In the genomic region with DNA sequence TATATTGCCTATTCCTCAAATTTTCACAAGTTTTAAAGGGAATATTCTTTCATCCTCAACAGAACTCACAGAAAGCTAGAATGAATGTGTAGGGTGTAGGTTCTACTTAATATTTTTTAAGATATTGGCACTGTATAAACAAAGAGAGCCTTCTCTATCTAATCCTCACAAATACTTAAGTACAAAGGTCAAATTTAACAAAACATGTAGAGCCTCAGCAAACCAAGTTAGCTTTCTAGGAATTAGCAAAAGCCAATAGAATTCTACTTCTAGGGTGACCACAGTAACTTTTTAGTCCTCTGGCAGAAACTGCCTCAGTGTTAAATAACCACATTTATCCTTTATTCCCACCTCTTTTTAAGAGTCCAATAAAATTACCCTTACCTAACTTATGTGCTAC, we compare ENCODE assay signal across 26 cellular contexts. TPM values are rescaled to one million over a fixed set of nuclear protein-coding genes. Genes with fewer than 3 reads are reported as not detected.
DNase-seq lines count a peak whose midpoint lies in the region; ATAC-seq, FAIRE-seq and TF ChIP-seq lines count a peak whose summit lies in the region.
"Had no signal": no experiment of that assay in that cellular context is flagged by ENCODE, and none has a peak within 500 bp of the region (broad histone marks: within the 10 kb centered on the region; RNA-seq: fewer than 3 reads in every experiment).

No MANE protein-coding gene starts in this region.

- H3K27ac ChIP-seq in A549 (no peak overlapping the region), upper lobe of left lung (no peak overlapping the region)
- peak overlapping the region; percentile 3 for H3K27ac ChIP-seq in CD4-positive, alpha-beta memory T cell (ENCODE audit: low read depth, low read length)
- H3K27ac ChIP-seq: ascending aorta, esophagus muscularis mucosa, foreskin keratinocyte, heart left ventricle, SJSA1, WERI-Rb-1 had no signal

- no peaks in the 10 kb centered on the region for H3K36me3 ChIP-seq in CD4-positive, alpha-beta memory T cell (ENCODE audit: insufficient read depth, low read length)
- H3K36me3 ChIP-seq in upper lobe of left lung, result peaks cover 0 to 38% (median 4%) of the 10 kb centered on the region in 4 donors

- no peaks in the 10 kb centered on the region for H3K27me3 ChIP-seq in CD4-positive, alpha-beta memory T cell (ENCODE audit: insufficient read depth, low read length)
- no peaks in the 10 kb centered on the region for H3K27me3 ChIP-seq in upper lobe of left lung
- H3K27me3 ChIP-seq: ascending aorta, esophagus muscularis mucosa, foreskin keratinocyte, heart left ventricle, SJSA1 had no signal

- no peaks in the 10 kb centered on the region for H3K27me3 Mint-ChIP-seq in CD4-positive, alpha-beta memory T cell
- H3K27me3 Mint-ChIP-seq in T-cell (no peaks in the 10 kb centered on the region), immature natural killer cell (ENCODE audit: low read depth in 3 of 3) (no peaks in the 10 kb centered on the region)
- H3K27me3 Mint-ChIP-seq: dendritic cell treated with granulocyte-macrophage colony-stimulating factor and Interleukin-4, amounts not matched to agents 40 ng/mL and 50 ng/mL, for 4 days; stimulated activated naive B cell treated with anti-CD40 and anti-IgM and Interleukin-4, amounts not matched to agents 10 μg/mL and 1 μg/mL and 100 μg/mL, for 72 hours had no signal

- TF ChIP-seq CTCF in A549 (IDR thresholded peaks at IDR 0.05) (no peak), upper lobe of left lung (IDR thresholded peaks at IDR 0.05) (no peak)

- H3K4me3 ChIP-seq in A549, result no peak overlapping the region
- H3K4me3 ChIP-seq in CD4-positive, alpha-beta memory T cell (ENCODE audit: low read length in 2 of 2), result no peak overlapping the region
- no peak overlapping the region for H3K4me3 ChIP-seq in upper lobe of left lung
- H3K4me3 ChIP-seq: ascending aorta, esophagus muscularis mucosa, heart left ventricle, SJSA1 had no signal

- FAIRE-seq in A549 (lab: Jason Lieb, UNC), result no peak

- peak overlapping the region; percentile 50 for H3K4me2 ChIP-seq in A549

- CTCF ChIA-PET in A549 (lab: Yijun Ruan, JAX) (interaction anchor here (1.3 kb wide), 1 partner anchor 8 kb away, joined by 3 read pairs; no protein-coding TSS in a partner anchor), T-cell (lab: Charles Lee) (no interaction called here)
- CTCF ChIA-PET in CD4-positive, alpha-beta memory T cell (lab: Charles Lee; ENCODE audit: partially characterized antibody), result interaction anchor here (2.4 kb wide), 1 partner anchor 14 kb away, joined by 8 read pairs; no protein-coding TSS in a partner anchor

- peak overlapping the region in 1 of 7 donors; percentile 30 for H3K27ac Mint-ChIP-seq in CD4-positive, alpha-beta memory T cell
- H3K27ac Mint-ChIP-seq in T-cell (peak overlapping the region; percentile 49 to 64), immature natural killer cell (peak overlapping the region in 5 of 6 donors; percentile 4 to 56 (median 20))
- H3K27ac Mint-ChIP-seq: dendritic cell treated with granulocyte-macrophage colony-stimulating factor and Interleukin-4, amounts not matched to agents 40 ng/mL and 50 ng/mL, for 4 days; stimulated activated naive B cell treated with anti-CD40 and anti-IgM and Interleukin-4, amounts not matched to agents 10 μg/mL and 1 μg/mL and 100 μg/mL, for 72 hours had no signal

- POLR2A ChIA-PET in A549 (lab: Yijun Ruan, JAX), result no interaction called here
- POLR2A ChIA-PET in CD4-positive, alpha-beta memory T cell (lab: Charles Lee; ENCODE audit: partially characterized antibody), result no interaction called here
- POLR2A ChIA-PET in T-cell (lab: Charles Lee), result interaction anchor here in 1 of 2 donors (1.1 kb wide), 1 partner anchor 8 kb away, joined by 4 read pairs; no protein-coding TSS in a partner anchor

- H3K9me3 Mint-ChIP-seq in CD4-positive, alpha-beta memory T cell, result peaks cover 0 to 4% (median 2%) of the 10 kb centered on the region in 8 donors
- H3K9me3 Mint-ChIP-seq in T-cell, result peaks cover 0 to 5% (median 2%) of the 10 kb centered on the region in 3 donors
- H3K9me3 Mint-ChIP-seq in immature natural killer cell, result no peaks in the 10 kb centered on the region
- H3K9me3 Mint-ChIP-seq: nephron had no signal

- peaks cover 49 to 59% of the 10 kb centered on the region in 2 donors for H3K36me3 Mint-ChIP-seq in CD4-positive, alpha-beta memory T cell
- H3K36me3 Mint-ChIP-seq in T-cell, result peaks cover 62% of the 10 kb centered on the region
- H3K36me3 Mint-ChIP-seq in immature natural killer cell, result peaks cover 9 to 26% (median 16%) of the 10 kb centered on the region in 3 donors

- H3K9me3 ChIP-seq in A549 (no peaks in the 10 kb centered on the region), upper lobe of left lung (no peaks in the 10 kb centered on the region)
- H3K9me3 ChIP-seq in CD4-positive, alpha-beta memory T cell (ENCODE audit: control insufficient read depth in 1 of 2, low read length in 2 of 2), result no peaks in the 10 kb centered on the region
- H3K9me3 ChIP-seq: ascending aorta, esophagus muscularis mucosa, SJSA1 had no signal

- intact Hi-C loops in CD4-positive, alpha-beta memory T cell (cut with micrococcal nuclease), result loop anchor here (2.0 kb wide), 1 partner anchor 14 kb away; no protein-coding TSS in a partner anchor

- TF ChIP-seq EP300 in A549 (IDR thresholded peaks at IDR 0.05), result no peak
- no peak for TF ChIP-seq EP300 in upper lobe of left lung (IDR thresholded peaks at IDR 0.05)

- no peak for ATAC-seq in A549
- no peak for ATAC-seq in T-cell (replicated peaks in 1 of 4)
- no peak for ATAC-seq in upper lobe of left lung (ENCODE audit: low FRiP score in 2 of 2)
- ATAC-seq: foreskin keratinocyte; HCT116; stimulated activated naive B cell treated with anti-CD40 and anti-IgM and Interleukin-4, amounts not matched to agents 10 μg/mL and 1 μg/mL and 100 μg/mL, for 72 hours had no signal

- DNase-seq in A549 (ENCODE audit: low read depth in 1 of 2, low spot score in 1 of 2) (no peak), T-cell (no peak), immature natural killer cell (no peak), DMS153 treated with DMSO at 0.1 percent for 48 hours (lab: John Stamatoyannopoulos, UW; ENCODE audit: unreplicated experiment) (no peak), upper lobe of left lung (no peak), NCI-H128 (lab: John Stamatoyannopoulos, UW; ENCODE audit: unreplicated experiment) (no peak), GM19240 (ENCODE audit: insufficient read length, low spot score) (no peak)
- DNase-seq in CD4-positive, alpha-beta memory T cell, result no peak
- DNase-seq: activated CD4-positive, alpha-beta T cell treated with anti-CD3 and anti-CD28 coated beads for 48 hours; activated effector memory CD4-positive, alpha-beta T cell treated with Interleukin-2 at 50 U/mL for 16 hours; C1 segment of cervical spinal cord; foreskin keratinocyte; heart left ventricle; NCI-H1048; NCI-H1694 treated with DMSO at 0.1 percent for 48 hours; RPMI8226; stimulated activated naive B cell treated with anti-CD40 and anti-IgM and Interleukin-4, amounts not matched to agents 10 μg/mL and 1 μg/mL and 100 μg/mL, for 72 hours; substantia nigra; trophoblast cell; WERI-Rb-1 had no signal

- peaks cover 52 to 88% (median 67%) of the 10 kb centered on the region in 4 donors for H3K4me1 Mint-ChIP-seq in CD4-positive, alpha-beta memory T cell
- H3K4me1 Mint-ChIP-seq in T-cell (peaks cover 78 to 91% (median 84%) of the 10 kb centered on the region in 3 donors), immature natural killer cell (peaks cover 76 to 99% of the 10 kb centered on the region in 2 donors)

- H3K4me1 ChIP-seq in A549, result peaks cover 30% of the 10 kb centered on the region
- peaks cover 57% of the 10 kb centered on the region for H3K4me1 ChIP-seq in CD4-positive, alpha-beta memory T cell (ENCODE audit: insufficient read depth, low read length)
- peaks cover 7 to 41% (median 30%) of the 10 kb centered on the region in 4 donors for H3K4me1 ChIP-seq in upper lobe of left lung

- H3K4me3 Mint-ChIP-seq in CD4-positive, alpha-beta memory T cell, result peak overlapping the region in 2 of 8 donors; percentile 29 to 37
- peak overlapping the region in 1 of 3 donors; percentile 37 for H3K4me3 Mint-ChIP-seq in T-cell
- no peak overlapping the region for H3K4me3 Mint-ChIP-seq in immature natural killer cell
- H3K4me3 Mint-ChIP-seq: dendritic cell treated with granulocyte-macrophage colony-stimulating factor and Interleukin-4, amounts not matched to agents 40 ng/mL and 50 ng/mL, for 4 days; nephron; stimulated activated naive B cell treated with anti-CD40 and anti-IgM and Interleukin-4, amounts not matched to agents 10 μg/mL and 1 μg/mL and 100 μg/mL, for 72 hours had no signal

- no peak for TF ChIP-seq RAD21 in A549 (conservative IDR thresholded peaks at IDR 0.05 in 1 of 2, IDR thresholded peaks at IDR 0.05 in 1 of 2)

- no peak for TF ChIP-seq POLR2A in A549 (IDR thresholded peaks at IDR 0.05; ENCODE audit: low read length)
- TF ChIP-seq POLR2A in upper lobe of left lung (IDR thresholded peaks at IDR 0.05), result no peak

TF ChIP-seq in A549, 52 proteins besides CTCF, POLR2A, EP300 and RAD21:
- no peak for TF ChIP-seq ELK1 (IDR thresholded peaks at IDR 0.05; ENCODE audit: low read depth, low read length)
- no peak for TF ChIP-seq RFX5 (IDR thresholded peaks at IDR 0.05)
- TF ChIP-seq ZNF302 (CRISPR knock-in tag; IDR thresholded peaks at IDR 0.05), result no peak
- no peak for TF ChIP-seq RNF2 (IDR thresholded peaks at IDR 0.05; ENCODE audit: borderline replicate concordance, low read depth)
- no peak for TF ChIP-seq ZFP36 (IDR thresholded peaks at IDR 0.05; ENCODE audit: borderline replicate concordance, partially characterized antibody)

RNA-seq across cellular contexts. Expression of gene DHX15, which starts 19.3 kb away (rescaled TPM):
- polyA plus RNA-seq in A549 (2011; rRNA removed) (171 and 189 TPM in 2 replicates), A549 (2017; fragmentation: RNase III; extraction: RNeasy Plus Mini Kit Qiagen cat#74134 plus additional on column Dnase treatment) (153 to 154 TPM (median 154 TPM) in 3 replicates), immature natural killer cell (10 to 100 TPM; 41.7 to 71.4 (median 65.4) TPM)
- polyA plus RNA-seq in A549 (2012; cell fraction: cytosol; rRNA removed), result 57.7 and 60.1 TPM in 2 replicates
- polyA plus RNA-seq in A549 (2012; cell fraction: nucleus; rRNA removed), result 62.8 and 107 TPM in 2 replicates
- 125 and 131 TPM in 2 replicates for polyA minus RNA-seq in A549 (2011; rRNA and poly(A)+ RNA removed)
- total RNA-seq in CD4-positive, alpha-beta memory T cell, result 100 to 1,000 TPM; 129 to 131 TPM
- 10 to 100 TPM; 33.3 to 60.5 TPM for polyA plus RNA-seq in CD4-positive, alpha-beta memory T cell
- total RNA-seq in T-cell (100 to 1,000 TPM; 116 to 174 (median 121) TPM), upper lobe of left lung (100 to 1,000 TPM in 3 of 6 donors, 10 to 100 TPM in 3; 83.8 to 201 (median 107) TPM)

Comparison
In these comparisons a context has a peak if more than half of its experiments do, and no peak if none do; other contexts are left out.
1. CTCF ChIA-PET loops: an anchor here in A549 (1.3 kb wide) and CD4-positive, alpha-beta memory T cell (2.4 kb wide); none called in T-cell.